In genomic region chr16:86222965-86223551, GRCh38 we compare ENCODE assay signal across 15 cellular contexts.
DNase-seq lines count a peak whose midpoint lies in the region; ATAC-seq, FAIRE-seq and TF ChIP-seq lines count a peak whose summit lies in the region.
"Had no signal": no experiment of that assay in that cellular context is flagged by ENCODE, and none has a peak within 500 bp of the region (broad histone marks: within the 10 kb centered on the region; RNA-seq: fewer than 3 reads in every experiment).

No MANE protein-coding gene starts in this region.

- in situ Hi-C loops in astrocyte of the spinal cord (cut with HindIII; ENCODE audit: low sequenced_read_pairs) = no loop called here

- no peak overlapping the region for H3K4me3 Mint-ChIP-seq in activated naive CD8-positive, alpha-beta T cell treated with anti-CD3 and anti-CD28 coated beads for 36 hours
- H3K4me3 Mint-ChIP-seq: activated CD4-positive, alpha-beta T cell treated with anti-CD3 and anti-CD28 coated beads for 36 hours; activated T-cell treated with anti-CD3 and anti-CD28 coated beads, Interleukin-2, amount 50 U/mL, for 4 hours had no signal

- TF ChIP-seq POLR2A in A549 (IDR thresholded peaks at IDR 0.05; ENCODE audit: low read length) = no peak

- H3K79me2 ChIP-seq in hepatocyte = no peaks in the 10 kb centered on the region

- peak overlapping the region; percentile 42; the same call in 2 of the 3 replicates for H3K4me2 ChIP-seq in A549
- peak overlapping the region; percentile 72 for H3K4me2 ChIP-seq in hepatocyte

- no peak for FAIRE-seq in A549 (lab: Jason Lieb, UNC)
- FAIRE-seq: bronchial epithelial cell had no signal

- TF ChIP-seq EP300 in A549 (IDR thresholded peaks at IDR 0.05) = no peak

- 2% methylated on average over 11 of the region's 11 CpGs for WGBS in A549 (ENCODE audit: missing lambda C conversion rate)
- WGBS in hepatocyte (ENCODE audit: low lambda C conversion rate, missing lambda C conversion rate) = 37% methylated on average over 11 of the region's 11 CpGs

- H3K4me1 Mint-ChIP-seq in activated naive CD8-positive, alpha-beta T cell treated with anti-CD3 and anti-CD28 coated beads for 36 hours = no peaks in the 10 kb centered on the region
- H3K4me1 Mint-ChIP-seq: activated CD4-positive, alpha-beta T cell treated with anti-CD3 and anti-CD28 coated beads for 36 hours had no signal

- POLR2A ChIA-PET in A549 (lab: Yijun Ruan, JAX) (no interaction called here), HEK293 (lab: Yijun Ruan, JAX) (no interaction called here)

- H3K36me3 ChIP-seq in HEK293 (ENCODE audit: control insufficient read depth in 2 of 2, insufficient read depth in 1 of 2, low read length in 2 of 2) (no peaks in the 10 kb centered on the region), hepatocyte (replicated peaks; ENCODE audit: insufficient read depth, low read depth) (no peaks in the 10 kb centered on the region)
- H3K36me3 ChIP-seq: neutrophil, upper lobe of left lung had no signal

- DNase-seq in A549 (ENCODE audit: low read depth in 1 of 2, low spot score in 1 of 2) = no peak
- DNase-seq in astrocyte of the spinal cord (ENCODE audit: low read depth, low spot score) = peak; percentile 85
- DNase-seq in hepatocyte (ENCODE audit: low spot score) = peak; percentile 44
- no peak for DNase-seq in pons (ENCODE audit: low spot score)
- no peak for DNase-seq in stimulated activated CD8-positive, alpha-beta memory T cell treated with anti-CD3 and anti-CD28 coated beads, Interleukin-4, amount 100 ng/mL, for 48 hours
- DNase-seq in activated naive CD8-positive, alpha-beta T cell treated with anti-CD3 and anti-CD28 coated beads for 36 hours = no peak
- DNase-seq in left ventricle myocardium superior = no peak
- DNase-seq: activated CD4-positive, alpha-beta T cell treated with anti-CD3 and anti-CD28 coated beads for 36 hours; activated T-cell treated with anti-CD3 and anti-CD28 coated beads, Interleukin-2, amount 50 U/mL, for 4 hours; foreskin keratinocyte; Karpas-422 had no signal

- CTCF ChIA-PET in A549 (lab: Yijun Ruan, JAX) = interaction anchor here (1.4 kb wide), 1 partner anchor 9 kb away, joined by 3 read pairs; no protein-coding TSS in a partner anchor
- CTCF ChIA-PET in HEK293 (lab: Yijun Ruan, JAX) = interaction anchor here (0.6 to 0.7 kb wide), 2 partner anchors 29 to 171 kb away, joined by 4 read pairs; no protein-coding TSS in a partner anchor

- no peak for TF ChIP-seq RAD21 in A549 (conservative IDR thresholded peaks at IDR 0.05 in 1 of 2, IDR thresholded peaks at IDR 0.05 in 1 of 2)

- H3K27me3 Mint-ChIP-seq in activated naive CD8-positive, alpha-beta T cell treated with anti-CD3 and anti-CD28 coated beads for 36 hours = peaks cover 15% of the 10 kb centered on the region

- H2AFZ ChIP-seq in hepatocyte = no peak overlapping the region

- H3K4me1 ChIP-seq in A549 (peaks cover 10% of the 10 kb centered on the region; the same call in 1 of the 3 replicates), HEK293 (ENCODE audit: control insufficient read depth, insufficient read depth, low read length) (no peaks in the 10 kb centered on the region), hepatocyte (ENCODE audit: insufficient read depth) (peaks cover 44% of the 10 kb centered on the region)
- H3K4me1 ChIP-seq: foreskin keratinocyte, upper lobe of left lung had no signal

- H3K27ac ChIP-seq in A549 (no peak overlapping the region), HEK293 (ENCODE audit: extremely low read depth, low read depth, low read length) (no peak overlapping the region), hepatocyte (peak overlapping the region; percentile 89)
- H3K27ac ChIP-seq: foreskin keratinocyte, neutrophil, upper lobe of left lung had no signal

- H3K9me3 Mint-ChIP-seq in activated naive CD8-positive, alpha-beta T cell treated with anti-CD3 and anti-CD28 coated beads for 36 hours = no peaks in the 10 kb centered on the region
- H3K9me3 Mint-ChIP-seq: activated T-cell treated with anti-CD3 and anti-CD28 coated beads, Interleukin-2, amount 50 U/mL, for 4 hours had no signal

- H3K4me3 ChIP-seq in A549 (no peak overlapping the region; the same call in 1 of the 3 replicates), HEK293 (ENCODE audit: low read depth, low read length) (no peak overlapping the region), astrocyte of the spinal cord (ENCODE audit: low read depth, low read length) (no peak overlapping the region), hepatocyte (peak overlapping the region; percentile 9)
- H3K4me3 ChIP-seq: upper lobe of left lung had no signal

- intact Hi-C loops in left ventricle myocardium superior (cut with micrococcal nuclease) = no loop called here

- no peaks in the 10 kb centered on the region for H3K27me3 ChIP-seq in hepatocyte
- H3K27me3 ChIP-seq: foreskin keratinocyte, upper lobe of left lung had no signal

- H3K27ac Mint-ChIP-seq in activated naive CD8-positive, alpha-beta T cell treated with anti-CD3 and anti-CD28 coated beads for 36 hours = no peak overlapping the region
- H3K27ac Mint-ChIP-seq: activated CD4-positive, alpha-beta T cell treated with anti-CD3 and anti-CD28 coated beads for 36 hours had no signal

- H3K9me2 ChIP-seq in hepatocyte (replicated peaks; ENCODE audit: insufficient read depth) = no peaks in the 10 kb centered on the region

- H3K9me3 ChIP-seq in A549 = no peaks in the 10 kb centered on the region; the same call in 2 of the 3 replicates
- H3K9me3 ChIP-seq in HEK293 (ENCODE audit: control insufficient read depth, insufficient read depth, low read depth, low read length) = no peaks in the 10 kb centered on the region
- H3K9me3 ChIP-seq in hepatocyte (ENCODE audit: low read depth) = no peaks in the 10 kb centered on the region
- H3K9me3 ChIP-seq: neutrophil, upper lobe of left lung had no signal

- no peaks in the 10 kb centered on the region for H4K20me1 ChIP-seq in hepatocyte (ENCODE audit: insufficient read depth, poor library complexity, severe bottlenecking)

- no peak for ATAC-seq in A549
- no peak for ATAC-seq in left ventricle myocardium superior
- ATAC-seq: activated CD4-positive, alpha-beta T cell treated with anti-CD3 and anti-CD28 coated beads for 36 hours; activated T-cell treated with anti-CD3 and anti-CD28 coated beads, Interleukin-2, amount 50 U/mL, for 4 hours; foreskin keratinocyte had no signal

- H3K36me3 Mint-ChIP-seq in activated naive CD8-positive, alpha-beta T cell treated with anti-CD3 and anti-CD28 coated beads for 36 hours = no peaks in the 10 kb centered on the region

- TF ChIP-seq CTCF in A549 (IDR thresholded peaks at IDR 0.05) (no peak), HEK293 (tag by site-specific recombination; IDR thresholded peaks at IDR 0.05) (no peak), astrocyte of the spinal cord (IDR thresholded peaks at IDR 0.05; ENCODE audit: low read depth, low read length) (no peak), hepatocyte (IDR thresholded peaks at IDR 0.05; ENCODE audit: poor library complexity) (no peak)

TF ChIP-seq in A549, 52 proteins besides CTCF, POLR2A, EP300 and RAD21:
- 0 out of 2 replicates have a peak, but pooled peaks have one; percentile 23 for TF ChIP-seq JUNB (IDR thresholded peaks at IDR 0.05)
- no peak for TF ChIP-seq NPAS2 (CRISPR knock-in tag; IDR thresholded peaks at IDR 0.05; ENCODE audit: borderline replicate concordance)

TF ChIP-seq in HEK293, 187 proteins besides CTCF, POLR2A, EP300 and RAD21 (continues in another document):
- TF ChIP-seq ZNF544 (tag by site-specific recombination; IDR thresholded peaks at IDR 0.05) (no peak), BCL6B (tag by site-specific recombination; IDR thresholded peaks at IDR 0.05) (peak; percentile 86; the same call in 1 of the 2 replicates), ZNF514 (tag by site-specific recombination; IDR thresholded peaks at IDR 0.05) (no peak), ZNF169 (tag by site-specific recombination; IDR thresholded peaks at IDR 0.05) (no peak), SETDB1 (IDR thresholded peaks at IDR 0.05; ENCODE audit: insufficient read length, low read length) (no peak), ZNF175 (tag by site-specific recombination; IDR thresholded peaks at IDR 0.05) (no peak), GFI1B (tag by site-specific recombination; IDR thresholded peaks at IDR 0.05) (no peak), ZNF610 (tag by site-specific recombination; IDR thresholded peaks at IDR 0.05; ENCODE audit: borderline replicate concordance) (no peak), ZNF341 (tag by site-specific recombination; IDR thresholded peaks at IDR 0.05; ENCODE audit: low read depth) (no peak), GLI2 (tag by site-specific recombination; IDR thresholded peaks at IDR 0.05; ENCODE audit: borderline replicate concordance, low read depth) (no peak), BCL11A (tag by site-specific recombination; IDR thresholded peaks at IDR 0.05; ENCODE audit: low read depth) (peak; percentile 81), ZNF148 (tag by site-specific recombination; IDR thresholded peaks at IDR 0.05; ENCODE audit: borderline replicate concordance) (no peak), FEZF1 (tag by site-specific recombination; IDR thresholded peaks at IDR 0.05) (peak; percentile 76)

Comparison
In these comparisons a context has a peak if more than half of its experiments do, and no peak if none do; other contexts are left out.
1. DNase-seq: peak in astrocyte of the spinal cord (single experiment) and hepatocyte (single experiment); none in A549 (0 of 2), pons (single experiment), stimulated activated CD8-positive, alpha-beta memory T cell treated with anti-CD3 and anti-CD28 coated beads, Interleukin-4, amount 100 ng/mL, for 48 hours (single experiment), activated naive CD8-positive, alpha-beta T cell treated with anti-CD3 and anti-CD28 coated beads for 36 hours (single experiment) and left ventricle myocardium superior (single experiment).